Comparison of ENCODE assay signal across 8 cellular contexts in the genomic region with DNA sequence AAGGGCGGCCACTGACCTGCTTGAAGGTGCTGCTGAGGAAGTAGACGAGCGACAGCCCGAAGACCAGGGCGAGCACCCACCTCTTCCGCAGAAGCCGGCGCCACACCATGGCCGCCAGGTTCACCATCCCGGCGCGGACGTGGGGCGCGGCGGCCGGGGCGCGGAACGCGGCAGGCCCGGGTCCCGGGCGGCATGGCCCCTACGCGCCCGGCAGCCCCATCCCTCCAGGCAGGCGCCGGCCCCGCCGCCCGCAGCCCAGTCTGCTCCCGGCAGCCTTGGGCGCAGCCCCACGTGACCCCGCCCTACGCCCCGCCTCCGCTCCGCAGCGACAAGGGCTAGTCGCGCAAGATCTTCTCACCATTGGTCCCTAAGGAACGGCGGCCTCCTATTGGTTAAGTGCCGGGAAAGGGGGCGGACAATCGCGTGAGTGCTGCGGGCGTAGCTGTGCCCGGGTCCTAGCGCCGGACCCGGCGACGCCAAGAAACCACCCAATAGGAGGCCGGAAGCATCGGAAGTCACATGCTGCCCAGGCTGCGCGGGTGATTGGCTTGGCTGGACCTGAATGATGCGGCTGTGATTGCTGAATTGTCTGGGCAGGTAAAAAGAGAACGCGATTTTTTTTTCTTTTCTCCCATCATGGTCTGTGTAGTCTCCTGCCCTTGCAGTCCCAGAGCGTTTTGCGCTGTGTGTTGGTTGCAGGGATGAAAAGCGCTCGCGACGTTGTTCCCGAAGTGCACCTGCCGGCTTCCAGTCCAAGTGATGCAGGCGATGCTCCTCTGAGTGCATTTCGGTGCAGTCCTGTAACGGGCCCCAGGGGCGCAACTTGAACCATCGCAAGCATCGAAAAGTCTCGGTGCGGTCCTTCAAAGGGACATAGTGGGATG. TPM values are rescaled to one million over a fixed set of nuclear protein-coding genes. Genes with fewer than 3 reads are reported as not detected.
A peak's percentile ranks its signal among the peaks of the same experiment; 100 is the strongest.
DNase-seq lines count a peak whose midpoint lies in the region; ATAC-seq and TF ChIP-seq lines count a peak whose summit lies in the region.

A gene with protein sequence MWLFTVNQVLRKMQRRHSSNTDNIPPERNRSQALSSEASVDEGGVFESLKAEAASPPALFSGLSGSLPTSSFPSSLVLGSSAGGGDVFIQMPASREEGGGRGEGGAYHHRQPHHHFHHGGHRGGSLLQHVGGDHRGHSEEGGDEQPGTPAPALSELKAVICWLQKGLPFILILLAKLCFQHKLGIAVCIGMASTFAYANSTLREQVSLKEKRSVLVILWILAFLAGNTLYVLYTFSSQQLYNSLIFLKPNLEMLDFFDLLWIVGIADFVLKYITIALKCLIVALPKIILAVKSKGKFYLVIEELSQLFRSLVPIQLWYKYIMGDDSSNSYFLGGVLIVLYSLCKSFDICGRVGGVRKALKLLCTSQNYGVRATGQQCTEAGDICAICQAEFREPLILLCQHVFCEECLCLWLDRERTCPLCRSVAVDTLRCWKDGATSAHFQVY (plus strand): TSS at position 542 of the 884 bp plus-strand sequence. CDS start 2,183 bp downstream, outside the sequence.
SPRING1 (minus strand) TSS at position 296 of the 884 bp plus-strand sequence; CDS start at position 127, 169 bp downstream.

- H3K4me3 ChIP-seq in Caco-2 (ENCODE audit: low read depth, low read length) (peak within 1 kb of the TSS; percentile 93), endodermal cell (ENCODE audit: low read length) (peak within 1 kb of the TSS; percentile 98)

- TF ChIP-seq CTCF in Caco-2 (IDR thresholded peaks at IDR 0.05; ENCODE audit: insufficient read depth in 1 of 2, low read depth in 1 of 2, low read length in 1 of 2, severe bottlenecking in 1 of 2, unreplicated experiment in 1 of 2) (peak in 1 of 2 experiments; percentile 1), endodermal cell (conservative IDR thresholded peaks at IDR 0.05) (peak; percentile 57)

- H3K36me3 Mint-ChIP-seq in Caco-2 (ENCODE audit: insufficient read depth, unreplicated experiment) (peaks cover 34% of the 10 kb centered on the region), endodermal cell (ENCODE audit: low read depth) (peaks cover 33% of the 10 kb centered on the region)
- H3K36me3 Mint-ChIP-seq in activated CD8-positive, alpha-beta memory T cell treated with anti-CD3 and anti-CD28 coated beads, Interleukin-2, amount 10 ng/mL, durations not matched to agents 7 days and 5 days, result peaks cover 12% of the 10 kb centered on the region

- CTCF ChIA-PET in Caco-2 (lab: Charles Lee), result no interaction called here
- CTCF ChIA-PET in activated CD8-positive, alpha-beta memory T cell treated with anti-CD3 and anti-CD28 coated beads, Interleukin-2, amount 10 ng/mL, durations not matched to agents 7 days and 5 days (lab: Charles Lee), result interaction anchor here (0.6 to 1.0 kb wide), 2 partner anchors 10 to 21 kb away, joined by 3 read pairs; no protein-coding TSS in a partner anchor

- H3K27ac Mint-ChIP-seq in Caco-2 (ENCODE audit: unreplicated experiment) (peak within 1 kb of the TSS; percentile 78), endodermal cell (peak within 1 kb of the TSS; percentile 91)
- peak within 1 kb of the TSS; percentile 70 for H3K27ac Mint-ChIP-seq in activated CD8-positive, alpha-beta memory T cell treated with anti-CD3 and anti-CD28 coated beads, Interleukin-2, amount 10 ng/mL, durations not matched to agents 7 days and 5 days

- intact Hi-C loops in Caco-2 (cut with micrococcal nuclease; ENCODE audit: unreplicated experiment), result loop anchor here (1.0 to 2.0 kb wide), 2 partner anchors 143 to 178 kb away; partner anchors contain the start of gene HRK

- POLR2A ChIA-PET in Caco-2 (lab: Charles Lee), result interaction anchor here (0.8 kb wide), 1 partner anchor 10 kb away, joined by 7 read pairs; no protein-coding TSS in a partner anchor

- peak; percentile 99 for DNase-seq in Caco-2
- DNase-seq in HT1080 (ENCODE audit: low read depth), result peak; percentile 99
- DNase-seq in NOMO-1 treated with DMSO at 0.1 percent for 48 hours (lab: John Stamatoyannopoulos, UW; ENCODE audit: unreplicated experiment), result peak; percentile 99
- DNase-seq in activated CD8-positive, alpha-beta memory T cell treated with anti-CD3 and anti-CD28 coated beads, Interleukin-2, amount 10 ng/mL, durations not matched to agents 7 days and 5 days, result peak; percentile 100
- peak; percentile 100 for DNase-seq in endodermal cell
- DNase-seq in mesenteric fat pad (ENCODE audit: low spot score), result peak; percentile 99
- peak; percentile 93 for DNase-seq in stimulated activated CD8-positive, alpha-beta memory T cell treated with anti-CD3 and anti-CD28 coated beads, Interleukin-15, amount 100 ng/mL, for 24 hours (ENCODE audit: low read depth)

- BruUV-seq in Caco-2 (replicated peaks; lab: Mats Ljungman, UMichigan), result no TSS peak

- H3K27me3 ChIP-seq in Caco-2 (replicated peaks; ENCODE audit: control insufficient read depth, insufficient read depth, low read length), result no peaks in the 10 kb centered on the region
- no peaks in the 10 kb centered on the region for H3K27me3 ChIP-seq in endodermal cell (ENCODE audit: control insufficient read depth, insufficient read depth, low read length, poor library complexity, severe bottlenecking)

- H3K9me3 ChIP-seq in Caco-2, result no peaks in the 10 kb centered on the region
- no peaks in the 10 kb centered on the region for H3K9me3 ChIP-seq in endodermal cell (ENCODE audit: control insufficient read depth, low read length)

- H3K9me3 Mint-ChIP-seq in Caco-2 (ENCODE audit: unreplicated experiment) (no peaks in the 10 kb centered on the region), endodermal cell (no peaks in the 10 kb centered on the region)
- no peaks in the 10 kb centered on the region for H3K9me3 Mint-ChIP-seq in activated CD8-positive, alpha-beta memory T cell treated with anti-CD3 and anti-CD28 coated beads, Interleukin-2, amount 10 ng/mL, durations not matched to agents 7 days and 5 days (ENCODE audit: low read depth)

- H3K27me3 Mint-ChIP-seq in Caco-2 (ENCODE audit: insufficient read depth, unreplicated experiment), result no peaks in the 10 kb centered on the region
- H3K27me3 Mint-ChIP-seq in activated CD8-positive, alpha-beta memory T cell treated with anti-CD3 and anti-CD28 coated beads, Interleukin-2, amount 10 ng/mL, durations not matched to agents 7 days and 5 days, result no peaks in the 10 kb centered on the region
- no peaks in the 10 kb centered on the region for H3K27me3 Mint-ChIP-seq in endodermal cell (ENCODE audit: insufficient read depth)

- 0 to 1% methylated on average over 35 to 80 of the region's 80 CpGs for WGBS in endodermal cell (ENCODE audit: insufficient coverage in 1 of 2, insufficient read length in 1 of 2), 2 experiments

- no peaks in the 10 kb centered on the region; the same call in 1 of the 2 replicates for H3K36me3 ChIP-seq in Caco-2 (ENCODE audit: control insufficient read depth, insufficient read depth, low read length)
- peaks cover 18% of the 10 kb centered on the region for H3K36me3 ChIP-seq in endodermal cell (ENCODE audit: control insufficient read depth, insufficient read depth, low read length)

- H3K9ac ChIP-seq in endodermal cell (ENCODE audit: extremely low read depth, low read length, poor library complexity, severe bottlenecking), result peak within 1 kb of the TSS; percentile 63

- H3K4me1 ChIP-seq in Caco-2 (peaks cover 26% of the 10 kb centered on the region), endodermal cell (ENCODE audit: control insufficient read depth, insufficient read depth, low read length) (no peaks in the 10 kb centered on the region)

- H3K4me1 Mint-ChIP-seq in Caco-2 (ENCODE audit: low read depth, unreplicated experiment) (peaks cover 19% of the 10 kb centered on the region), endodermal cell (peaks cover 5% of the 10 kb centered on the region)
- peaks cover 26% of the 10 kb centered on the region for H3K4me1 Mint-ChIP-seq in activated CD8-positive, alpha-beta memory T cell treated with anti-CD3 and anti-CD28 coated beads, Interleukin-2, amount 10 ng/mL, durations not matched to agents 7 days and 5 days

- H3K27ac ChIP-seq in endodermal cell (ENCODE audit: low read depth, low read length), result no peak within 1 kb of the TSS

- peak within 1 kb of the TSS; percentile 96 for H3K4me3 Mint-ChIP-seq in Caco-2 (ENCODE audit: unreplicated experiment)
- H3K4me3 Mint-ChIP-seq in activated CD8-positive, alpha-beta memory T cell treated with anti-CD3 and anti-CD28 coated beads, Interleukin-2, amount 10 ng/mL, durations not matched to agents 7 days and 5 days, result peak within 1 kb of the TSS; percentile 81
- peak within 1 kb of the TSS; percentile 79 for H3K4me3 Mint-ChIP-seq in endodermal cell

- ATAC-seq in GM21360 (IDR thresholded peaks at IDR 0.05; ENCODE audit: unreplicated experiment), result peak; percentile 96
- ATAC-seq in activated CD8-positive, alpha-beta memory T cell treated with anti-CD3 and anti-CD28 coated beads, Interleukin-2, amount 10 ng/mL, durations not matched to agents 7 days and 5 days, result peak; percentile 98

RNA-seq across cellular contexts. Expression of the first gene that starts in this region (rescaled TPM):
- total RNA-seq in Caco-2 (2022) (10.5 and 11.6 TPM in 2 replicates), endodermal cell (10 to 100 TPM; 28.0 to 51.2 TPM), mesenteric fat pad (2.1 TPM)
- total RNA-seq in HT1080 (2014; rRNA removed; shearing (Covaris generic)), result 5.6 and 6.0 TPM in 2 replicates
- polyA plus RNA-seq in HT1080 (2015; cell fraction: cytosol; rRNA removed), result 3.2 and 3.3 TPM in 2 replicates
- polyA plus RNA-seq in HT1080 (2015; cell fraction: nucleus; rRNA removed), result 3.7 and 5.2 TPM in 2 replicates
- 1 to 10 TPM; 8.6 to 8.9 TPM for total RNA-seq in activated CD8-positive, alpha-beta memory T cell treated with anti-CD3 and anti-CD28 coated beads, Interleukin-2, amount 10 ng/mL, durations not matched to agents 7 days and 5 days
- polyA plus RNA-seq in endodermal cell (2013, experiment 1 of 2), result 21.6 TPM
- polyA plus RNA-seq in endodermal cell (2013, experiment 2 of 2), result 22.1 TPM

RNA-seq across cellular contexts. Expression of gene SPRING1, which starts in this region (rescaled TPM):
- total RNA-seq in Caco-2 (2022) (68.5 and 69.6 TPM in 2 replicates), endodermal cell (100 to 1,000 TPM in 1 of 2 donors, 10 to 100 TPM in 1; 81.7 to 108 TPM), mesenteric fat pad (21.5 TPM)
- 35.8 and 38.0 TPM in 2 replicates for total RNA-seq in HT1080 (2014; rRNA removed; shearing (Covaris generic))
- polyA plus RNA-seq in HT1080 (2015; cell fraction: cytosol; rRNA removed), result 18.1 and 18.2 TPM in 2 replicates
- polyA plus RNA-seq in HT1080 (2015; cell fraction: nucleus; rRNA removed), result 5.4 and 8.5 TPM in 2 replicates
- 10 to 100 TPM; 25.3 to 31.8 TPM for total RNA-seq in activated CD8-positive, alpha-beta memory T cell treated with anti-CD3 and anti-CD28 coated beads, Interleukin-2, amount 10 ng/mL, durations not matched to agents 7 days and 5 days
- 30.1 TPM for polyA plus RNA-seq in endodermal cell (2013, experiment 1 of 2)
- polyA plus RNA-seq in endodermal cell (2013, experiment 2 of 2), result 27.0 TPM
